In genomic region chr13:84651288-84651687, GRCh38 we compare ENCODE assay signal across 12 cellular contexts.
DNase-seq lines count a peak whose midpoint lies in the region; ATAC-seq and TF ChIP-seq lines count a peak whose summit lies in the region.
"Had no signal": no experiment of that assay in that cellular context is flagged by ENCODE, and none has a peak within 500 bp of the region (broad histone marks: within the 10 kb centered on the region; RNA-seq: fewer than 3 reads in every experiment).

No MANE protein-coding gene starts in this region.

- no peak for TF ChIP-seq POLR2A in IMR-90 (IDR thresholded peaks at IDR 0.05; ENCODE audit: low read depth, low read length)

- H2BK5ac ChIP-seq in IMR-90 (ENCODE audit: low read depth, low read length, poor library complexity, severe bottlenecking) = peak overlapping the region; percentile 90

- no peaks in the 10 kb centered on the region for H3K79me1 ChIP-seq in IMR-90 (ENCODE audit: low read depth in 1 of 2, low read length in 2 of 2)

- dilution Hi-C loops in IMR-90 (cut with HindIII; ENCODE audit: low sequenced_read_pairs, unreplicated experiment) = no loop called here

- H2AK9ac ChIP-seq in IMR-90 (replicated peaks; ENCODE audit: low read depth, low read length, poor library complexity) = no peak overlapping the region

- H3K36me3 ChIP-seq in IMR-90 (ENCODE audit: control insufficient read depth, insufficient read depth, low read length) = no peaks in the 10 kb centered on the region
- no peaks in the 10 kb centered on the region for H3K36me3 ChIP-seq in brain microvascular endothelial cell (replicated peaks)
- H3K36me3 ChIP-seq: adrenal gland had no signal

- peak overlapping the region; percentile 60; the same call in 1 of the 2 replicates for H3K18ac ChIP-seq in IMR-90 (ENCODE audit: low read depth, low read length)

- H4K5ac ChIP-seq in IMR-90 (ENCODE audit: low read depth, low read length) = no peak overlapping the region; the same call in 1 of the 2 replicates

- H2BK120ac ChIP-seq in IMR-90 (ENCODE audit: low read depth, low read length) = peak overlapping the region; percentile 43; the same call in 1 of the 2 replicates

- H3K4me2 ChIP-seq in IMR-90 (ENCODE audit: low read depth, low read length) = no peak overlapping the region; the same call in 1 of the 2 replicates

- H3K27ac ChIP-seq in IMR-90 (ENCODE audit: insufficient read depth, low read length) (peak overlapping the region; percentile 30; the same call in 1 of the 2 replicates), brain microvascular endothelial cell (peak overlapping the region; percentile 72)
- H3K27ac ChIP-seq: adrenal gland had no signal

- POLR2A ChIA-PET in IMR-90 (lab: Charles Lee; ENCODE audit: unreplicated experiment) = no interaction called here

- intact Hi-C loops in Calu3 (cut with micrococcal nuclease; ENCODE audit: unreplicated experiment) = no loop called here
- intact Hi-C loops in IMR-90 (cut with micrococcal nuclease) = no loop called here

- in situ Hi-C loops in IMR-90 (cut with MboI; ENCODE audit: low sequenced_read_pairs) (no loop called here), brain microvascular endothelial cell (cut with HindIII; ENCODE audit: low pct_ligation_motif_present, low sequenced_read_pairs) (no loop called here)

- no peaks in the 10 kb centered on the region for H3K27me3 ChIP-seq in IMR-90 (ENCODE audit: control insufficient read depth, insufficient read depth, low read length)
- H3K27me3 ChIP-seq in brain microvascular endothelial cell (replicated peaks) = no peaks in the 10 kb centered on the region
- H3K27me3 ChIP-seq: adrenal gland had no signal

- TF ChIP-seq CTCF in Calu3 (IDR thresholded peaks at IDR 0.05; ENCODE audit: unreplicated experiment) (no peak), IMR-90 (conservative IDR thresholded peaks at IDR 0.05; ENCODE audit: low read depth, low read length) (no peak), brain microvascular endothelial cell (IDR thresholded peaks at IDR 0.05; ENCODE audit: low read depth, low read length, missing control alignments) (no peak)

- no peak for TF ChIP-seq RAD21 in IMR-90 (IDR thresholded peaks at IDR 0.05; ENCODE audit: low read length)

- H3K14ac ChIP-seq in IMR-90 (replicated peaks; ENCODE audit: low read depth, low read length) = no peak overlapping the region

- H3K4me1 Mint-ChIP-seq in Calu3 (ENCODE audit: low read depth, unreplicated experiment) = no peaks in the 10 kb centered on the region
- no peaks in the 10 kb centered on the region for H3K4me1 Mint-ChIP-seq in stimulated activated effector memory CD8-positive, alpha-beta T cell treated with anti-CD3 and anti-CD28 coated beads, Interleukin-12 subunit alpha, Interleukin-12 subunit beta, amount 100 ng/mL, for 72 hours

- peak overlapping the region in 1 of 2 experiments; percentile 59; a peak in 2 of 4 replicates for H4K8ac ChIP-seq in IMR-90 (ENCODE audit: low read depth in 2 of 2, low read length in 2 of 2)

- H4K20me1 ChIP-seq in IMR-90 (ENCODE audit: insufficient read depth, low read length) = no peaks in the 10 kb centered on the region

- peak overlapping the region; percentile 57; the same call in 2 of the 3 replicates for H2BK15ac ChIP-seq in IMR-90 (ENCODE audit: low read depth, low read length)

- no peak overlapping the region for H3K4me3 Mint-ChIP-seq in Calu3 (ENCODE audit: low read depth, unreplicated experiment)
- no peak overlapping the region for H3K4me3 Mint-ChIP-seq in stimulated activated effector memory CD8-positive, alpha-beta T cell treated with anti-CD3 and anti-CD28 coated beads, Interleukin-12 subunit alpha, Interleukin-12 subunit beta, amount 100 ng/mL, for 72 hours
- H3K4me3 Mint-ChIP-seq: effector memory CD8-positive, alpha-beta T cell had no signal

- no peak overlapping the region for H3K9ac ChIP-seq in IMR-90 (ENCODE audit: low read depth, low read length)

- no peak overlapping the region for H4K91ac ChIP-seq in IMR-90 (ENCODE audit: insufficient read depth, low read depth, low read length)

- H3K9me1 ChIP-seq in IMR-90 (ENCODE audit: insufficient read depth, low read length) = no peaks in the 10 kb centered on the region

- no peaks in the 10 kb centered on the region; the same call in 1 of the 2 replicates for H3K9me3 ChIP-seq in IMR-90 (ENCODE audit: control insufficient read depth, insufficient read depth, low read length)
- H3K9me3 ChIP-seq: adrenal gland had no signal

- H2AK5ac ChIP-seq in IMR-90 (ENCODE audit: low read depth, low read length) = no peak overlapping the region; the same call in 1 of the 2 replicates

- BruUV-seq in Calu3 (replicated peaks; lab: Mats Ljungman, UMichigan) (no TSS peak), IMR-90 (replicated peaks; lab: Mats Ljungman, UMichigan) (no TSS peak)

- no peak overlapping the region for H3K56ac ChIP-seq in IMR-90 (ENCODE audit: extremely low read depth, insufficient read depth, low read length)

- no peaks in the 10 kb centered on the region for H3K36me3 Mint-ChIP-seq in Calu3 (ENCODE audit: insufficient read depth, unreplicated experiment)
- H3K36me3 Mint-ChIP-seq in stimulated activated effector memory CD8-positive, alpha-beta T cell treated with anti-CD3 and anti-CD28 coated beads, Interleukin-12 subunit alpha, Interleukin-12 subunit beta, amount 100 ng/mL, for 72 hours = no peaks in the 10 kb centered on the region

- H3K4me1 ChIP-seq in IMR-90 (ENCODE audit: control insufficient read depth, insufficient read depth, low read length) = no peaks in the 10 kb centered on the region
- H3K4me1 ChIP-seq: adrenal gland had no signal

- H3K4me3 ChIP-seq in IMR-90 (ENCODE audit: insufficient read depth, low read depth, low read length) = no peak overlapping the region
- no peak overlapping the region for H3K4me3 ChIP-seq in brain microvascular endothelial cell (ENCODE audit: low read depth, low read length)
- H3K4me3 ChIP-seq: adrenal gland had no signal

- no peak overlapping the region for H3K27ac Mint-ChIP-seq in Calu3 (ENCODE audit: unreplicated experiment)
- no peak overlapping the region for H3K27ac Mint-ChIP-seq in stimulated activated effector memory CD8-positive, alpha-beta T cell treated with anti-CD3 and anti-CD28 coated beads, Interleukin-12 subunit alpha, Interleukin-12 subunit beta, amount 100 ng/mL, for 72 hours
- H3K27ac Mint-ChIP-seq: effector memory CD8-positive, alpha-beta T cell had no signal

- peaks cover 3% of the 10 kb centered on the region for H3K9me3 Mint-ChIP-seq in Calu3 (ENCODE audit: low read depth, unreplicated experiment)
- H3K9me3 Mint-ChIP-seq in stimulated activated effector memory CD8-positive, alpha-beta T cell treated with anti-CD3 and anti-CD28 coated beads, Interleukin-12 subunit alpha, Interleukin-12 subunit beta, amount 100 ng/mL, for 72 hours = no peaks in the 10 kb centered on the region
- H3K9me3 Mint-ChIP-seq: effector memory CD8-positive, alpha-beta T cell had no signal

- peak; percentile 27 for ATAC-seq in IMR-90 (ENCODE audit: low read depth)
- no peak for ATAC-seq in HG02884 (IDR thresholded peaks at IDR 0.05; ENCODE audit: unreplicated experiment)
- no peak for ATAC-seq in stimulated activated effector memory CD8-positive, alpha-beta T cell treated with anti-CD3 and anti-CD28 coated beads, Interleukin-12 subunit alpha, Interleukin-12 subunit beta, amount 100 ng/mL, for 72 hours
- ATAC-seq: effector memory CD8-positive, alpha-beta T cell had no signal

- H3K4ac ChIP-seq in IMR-90 (ENCODE audit: low read depth, low read length) = peak overlapping the region; percentile 26; the same call in 1 of the 2 replicates

- no peak overlapping the region for H2AFZ ChIP-seq in IMR-90 (replicated peaks; ENCODE audit: low read length, poor library complexity)

- peak; percentile 17 for DNase-seq in Calu3
- DNase-seq in IMR-90 = peak; percentile 85
- peak; percentile 91 for DNase-seq in brain microvascular endothelial cell
- peak; percentile 93 for DNase-seq in kidney tubule cell (ENCODE audit: low spot score)
- DNase-seq in activated naive CD4-positive, alpha-beta T cell treated with Interleukin-2 at 50 U/mL for 16 hours = no peak
- DNase-seq in stimulated activated effector memory CD8-positive, alpha-beta T cell treated with anti-CD3 and anti-CD28 coated beads, Interleukin-12 subunit alpha, Interleukin-12 subunit beta, amount 100 ng/mL, for 72 hours (ENCODE audit: low spot score in 2 of 2) = no peak
- DNase-seq in activated CD4-positive, CD25-positive, alpha-beta regulatory T cell (lab: John Stamatoyannopoulos, UW) = no peak
- DNase-seq: adrenal gland; effector memory CD8-positive, alpha-beta T cell; NCI-H1105 treated with DMSO at 0.1 percent for 48 hours; SIG-M5 had no signal

- H2BK20ac ChIP-seq in IMR-90 (ENCODE audit: low read depth, low read length) = peak overlapping the region; percentile 47; the same call in 1 of the 2 replicates

- CTCF ChIA-PET in Calu3 (lab: Charles Lee) = no interaction called here
- CTCF ChIA-PET in IMR-90 (lab: Yijun Ruan, JAX) = no interaction called here

- no peak overlapping the region; the same call in 1 of the 2 replicates for H3K23ac ChIP-seq in IMR-90 (ENCODE audit: low read depth, low read length)

- no peaks in the 10 kb centered on the region for H3K27me3 Mint-ChIP-seq in Calu3 (ENCODE audit: unreplicated experiment)
- H3K27me3 Mint-ChIP-seq: effector memory CD8-positive, alpha-beta T cell had no signal

- WGBS in IMR-90 (ENCODE audit: extremely low coverage in 2 of 2, insufficient read length in 1 of 2), 2 experiments = 42% methylated on average over 2 of the region's 5 CpGs; no CpG with 5 or more reads in 1 of the 2 experiments

TF ChIP-seq in IMR-90, 13 proteins besides CTCF, POLR2A, EP300 and RAD21:
- no peak for TF ChIP-seq SMC3 (IDR thresholded peaks at IDR 0.05; ENCODE audit: low read depth, low read length)
- TF ChIP-seq CEBPB (IDR thresholded peaks at IDR 0.05; ENCODE audit: low read depth, low read length) = no peak

Comparison
In these comparisons a context has a peak if more than half of its experiments do, and no peak if none do; other contexts are left out.
1. DNase-seq: peak in Calu3 (single experiment), IMR-90 (single experiment), brain microvascular endothelial cell (single experiment) and kidney tubule cell (single experiment); none in activated naive CD4-positive, alpha-beta T cell treated with Interleukin-2 at 50 U/mL for 16 hours (single experiment), stimulated activated effector memory CD8-positive, alpha-beta T cell treated with anti-CD3 and anti-CD28 coated beads, Interleukin-12 subunit alpha, Interleukin-12 subunit beta, amount 100 ng/mL, for 72 hours (0 of 2) and activated CD4-positive, CD25-positive, alpha-beta regulatory T cell (0 of 4).